In the genomic region with DNA sequence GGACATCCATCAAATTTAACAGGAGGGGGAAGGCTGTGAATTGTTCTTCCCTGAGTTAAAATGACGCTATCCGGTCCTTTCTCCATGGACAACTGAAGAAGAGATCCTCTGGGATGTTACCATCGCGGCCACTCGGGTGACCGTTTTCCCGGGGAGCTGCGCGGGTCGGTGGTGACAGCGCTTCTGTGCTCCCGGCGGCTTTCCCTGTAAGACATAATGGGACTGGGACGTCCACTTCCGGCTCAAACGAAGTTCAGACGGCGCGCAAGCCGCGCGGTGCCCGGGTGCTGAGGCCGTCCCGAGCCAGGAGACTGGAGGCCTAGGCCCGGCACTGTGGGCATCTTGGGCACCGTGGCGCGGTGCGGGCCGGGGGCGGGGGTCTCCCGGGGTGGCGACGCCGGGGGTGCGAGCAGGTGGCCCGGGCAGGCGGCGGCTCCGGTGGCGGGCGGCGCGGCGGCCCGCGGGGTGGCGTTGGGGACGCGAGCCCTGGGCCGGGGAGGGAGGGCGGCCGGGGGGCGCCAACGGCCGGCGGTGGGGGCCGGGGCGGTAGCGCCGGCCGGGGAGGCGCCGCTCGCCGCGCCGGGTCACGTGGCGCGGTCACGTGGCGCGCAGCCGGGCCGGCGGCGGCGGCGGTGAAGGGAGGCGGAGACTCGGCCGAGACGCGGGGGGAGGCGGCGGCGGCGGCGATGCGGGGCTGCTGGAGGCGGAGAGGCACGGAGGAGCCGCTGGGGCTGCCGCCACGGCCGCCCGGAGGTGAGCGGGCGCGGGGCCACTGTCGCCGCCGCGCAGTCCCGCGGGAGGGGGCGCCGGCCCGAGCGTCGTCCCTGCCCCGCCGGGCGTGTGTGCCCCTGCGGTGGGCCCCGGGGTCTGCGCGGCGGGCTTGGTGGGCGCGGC, we compare ENCODE assay signal across 1 cellular context.
TF ChIP-seq lines count a peak whose summit lies in the region.

No MANE protein-coding gene starts in this region.

TF ChIP-seq in K562, 482 proteins besides CTCF, POLR2A, EP300 and RAD21 (continued from another document):
- TF ChIP-seq, protein P1, sequence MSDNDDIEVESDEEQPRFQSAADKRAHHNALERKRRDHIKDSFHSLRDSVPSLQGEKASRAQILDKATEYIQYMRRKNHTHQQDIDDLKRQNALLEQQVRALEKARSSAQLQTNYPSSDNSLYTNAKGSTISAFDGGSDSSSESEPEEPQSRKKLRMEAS (CRISPR knock-in tag; IDR thresholded peaks at IDR 0.05): peak; percentile 62
- peak; percentile 95 for TF ChIP-seq SMAD4 (CRISPR knock-in tag; conservative IDR thresholded peaks at IDR 0.05)
- TF ChIP-seq RBBP5 (IDR thresholded peaks at IDR 0.05; ENCODE audit: borderline replicate concordance, insufficient read depth, low read length, poor library complexity, severe bottlenecking): peak; percentile 52
- TF ChIP-seq, protein P2, sequence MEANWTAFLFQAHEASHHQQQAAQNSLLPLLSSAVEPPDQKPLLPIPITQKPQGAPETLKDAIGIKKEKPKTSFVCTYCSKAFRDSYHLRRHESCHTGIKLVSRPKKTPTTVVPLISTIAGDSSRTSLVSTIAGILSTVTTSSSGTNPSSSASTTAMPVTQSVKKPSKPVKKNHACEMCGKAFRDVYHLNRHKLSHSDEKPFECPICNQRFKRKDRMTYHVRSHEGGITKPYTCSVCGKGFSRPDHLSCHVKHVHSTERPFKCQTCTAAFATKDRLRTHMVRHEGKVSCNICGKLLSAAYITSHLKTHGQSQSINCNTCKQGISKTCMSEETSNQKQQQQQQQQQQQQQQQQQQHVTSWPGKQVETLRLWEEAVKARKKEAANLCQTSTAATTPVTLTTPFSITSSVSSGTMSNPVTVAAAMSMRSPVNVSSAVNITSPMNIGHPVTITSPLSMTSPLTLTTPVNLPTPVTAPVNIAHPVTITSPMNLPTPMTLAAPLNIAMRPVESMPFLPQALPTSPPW (CRISPR knock-in tag; IDR thresholded peaks at IDR 0.05): peak; percentile 97
- 0 out of 2 replicates have a peak, but pooled peaks have one; percentile 4 for TF ChIP-seq PHTF2 (CRISPR knock-in tag; IDR thresholded peaks at IDR 0.05)
- TF ChIP-seq ZNF140 (CRISPR knock-in tag; IDR thresholded peaks at IDR 0.05): no peak
